8 cellular contexts compared by ENCODE assay signal in the genomic region with DNA sequence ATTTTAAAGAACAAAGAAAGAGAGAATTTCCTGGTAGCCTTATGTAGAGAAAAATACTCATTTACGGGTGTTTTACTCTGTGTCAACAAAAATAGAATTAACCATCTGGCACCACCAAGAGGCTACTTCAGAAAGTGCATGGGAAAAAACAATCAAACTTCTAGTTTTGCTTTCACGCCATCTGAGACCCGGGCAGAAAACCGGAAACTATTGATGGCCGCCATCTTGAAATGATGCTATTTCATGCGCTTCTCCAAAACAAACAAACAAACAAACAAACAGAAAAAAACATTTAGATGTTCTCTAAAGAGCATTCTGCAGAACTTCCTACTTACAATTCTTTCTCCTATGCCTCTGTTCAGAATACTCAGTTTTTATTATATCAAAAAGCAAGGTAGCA.
DNase-seq lines count a peak whose midpoint lies in the region; TF ChIP-seq lines count a peak whose summit lies in the region.

No MANE protein-coding gene starts in this region.

- H4K20me1 ChIP-seq in DOHH2 (ENCODE audit: control insufficient read depth, insufficient read depth, low read depth, low read length): no peaks in the 10 kb centered on the region

- H3K4me2 ChIP-seq in DOHH2 (ENCODE audit: low read length): peak overlapping the region; percentile 33

- no peaks in the 10 kb centered on the region for H3K9me2 ChIP-seq in DOHH2 (replicated peaks; ENCODE audit: control insufficient read depth, low read length)

- H3K36me3 ChIP-seq in DOHH2 (ENCODE audit: control insufficient read depth, low read length) (no peaks in the 10 kb centered on the region), HUES48 (ENCODE audit: control insufficient read depth, insufficient read depth, low read length) (no peaks in the 10 kb centered on the region)

- no peaks in the 10 kb centered on the region for H3F3A ChIP-seq in DOHH2 (ENCODE audit: control insufficient read depth, insufficient read depth)

- H3K27ac ChIP-seq in DOHH2 (ENCODE audit: low read depth, low read length) (no peak overlapping the region), HUES48 (ENCODE audit: low read depth, low read length) (peak overlapping the region; percentile 36)

- peak; percentile 67 for TF ChIP-seq CTCF in DOHH2 (IDR thresholded peaks at IDR 0.05; ENCODE audit: low read depth, low read length, poor library complexity, severe bottlenecking)
- no peak for TF ChIP-seq CTCF in GM20000 (IDR thresholded peaks at IDR 0.05; ENCODE audit: extremely low read depth, missing control alignments)

- H3K9me3 ChIP-seq in DOHH2 (ENCODE audit: control insufficient read depth, insufficient read depth, low read length): no peaks in the 10 kb centered on the region
- H3K9me3 ChIP-seq in HUES48 (ENCODE audit: control insufficient read depth, insufficient read depth, low read length): no peaks in the 10 kb centered on the region

- no peaks in the 10 kb centered on the region for H3K79me2 ChIP-seq in DOHH2 (ENCODE audit: control insufficient read depth, low read length)

- peak; percentile 5 for DNase-seq in GM20000 (ENCODE audit: low spot score)
- DNase-seq in RKO (ENCODE audit: low spot score): peak; percentile 87
- DNase-seq in fibroblast of the conjunctiva (ENCODE audit: low read depth): peak; percentile 27
- DNase-seq in putamen (ENCODE audit: low spot score): peak; percentile 4
- DNase-seq in stimulated activated CD4-positive, alpha-beta T cell treated with anti-CD3 and anti-CD28 coated beads, Interleukin-4, amount 100 ng/mL, for 1 hour: no peak
- no peak for DNase-seq in activated T-cell treated with anti-CD3 and anti-CD28 coated beads, Interleukin-2, amount 50 U/mL, for 48 hours

- peak overlapping the region; percentile 36; the same call in 1 of the 2 replicates for H3K4me3 ChIP-seq in DOHH2 (ENCODE audit: low read length)
- no peak overlapping the region for H3K4me3 ChIP-seq in HUES48 (ENCODE audit: low read depth, low read length)

- H3K27me3 ChIP-seq in DOHH2 (ENCODE audit: control insufficient read depth, low read length) (no peaks in the 10 kb centered on the region), HUES48 (ENCODE audit: control insufficient read depth, insufficient read depth, low read length) (no peaks in the 10 kb centered on the region)

- no peak overlapping the region for H3K9ac ChIP-seq in HUES48 (ENCODE audit: low read depth, low read length)

- peaks cover 10% of the 10 kb centered on the region for H3K4me1 ChIP-seq in DOHH2 (ENCODE audit: control insufficient read depth, low read length)
- peaks cover 16% of the 10 kb centered on the region for H3K4me1 ChIP-seq in HUES48 (ENCODE audit: control insufficient read depth, insufficient read depth, low read length)

Comparison
In these comparisons a context has a peak if more than half of its experiments do, and no peak if none do; other contexts are left out.
1. DNase-seq: peak in GM20000 (single experiment), RKO (single experiment), fibroblast of the conjunctiva (single experiment) and putamen (single experiment); none in stimulated activated CD4-positive, alpha-beta T cell treated with anti-CD3 and anti-CD28 coated beads, Interleukin-4, amount 100 ng/mL, for 1 hour (single experiment) and activated T-cell treated with anti-CD3 and anti-CD28 coated beads, Interleukin-2, amount 50 U/mL, for 48 hours (0 of 2).